Comparison of ENCODE assay signal across 11 cellular contexts in the genomic region with DNA sequence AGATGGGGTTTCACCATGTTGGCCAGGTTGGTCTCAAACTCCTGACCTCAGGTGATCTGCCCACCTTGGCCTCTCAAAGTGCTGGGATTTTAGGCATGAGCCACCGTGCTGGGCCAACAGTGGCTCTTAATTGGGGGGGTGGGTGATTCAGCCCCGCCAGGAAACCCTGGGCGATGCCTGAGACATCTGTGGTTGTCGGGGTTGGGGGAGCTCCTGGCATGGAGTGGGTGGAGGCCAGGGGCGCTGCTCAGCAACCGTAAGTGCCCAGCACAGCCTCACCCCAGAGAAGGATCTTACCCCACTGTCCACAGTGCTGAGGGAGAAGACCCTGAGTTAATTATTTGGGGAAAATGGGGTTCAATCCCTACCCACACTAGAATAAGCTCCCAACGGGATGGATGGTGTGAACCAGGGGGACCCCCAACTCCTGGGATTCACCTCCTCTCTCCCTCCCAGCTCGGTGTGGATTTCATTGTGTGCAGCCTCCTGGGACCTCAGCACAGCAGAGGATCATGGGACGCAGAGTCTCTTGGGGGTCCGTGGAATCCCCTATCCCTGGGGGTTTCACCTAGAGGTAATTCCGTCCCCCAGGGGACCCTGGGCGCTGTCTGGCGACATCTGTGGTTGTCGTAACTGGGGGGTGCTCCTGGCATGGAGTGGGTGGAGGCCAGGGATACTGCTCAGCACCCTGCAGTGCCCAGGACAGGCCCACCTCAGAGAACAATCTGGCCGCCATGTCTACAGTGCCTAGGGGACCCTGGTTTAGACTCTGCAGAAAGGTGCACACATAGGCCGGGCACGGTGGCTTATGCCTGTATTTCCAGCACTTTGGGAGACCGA.
A peak's percentile ranks its signal among the peaks of the same experiment; 100 is the strongest.
DNase-seq lines count a peak whose midpoint lies in the region; ATAC-seq, FAIRE-seq and TF ChIP-seq lines count a peak whose summit lies in the region.
"Had no signal": no experiment of that assay in that cellular context is flagged by ENCODE, and none has a peak within 500 bp of the region (broad histone marks: within the 10 kb centered on the region; RNA-seq: fewer than 3 reads in every experiment).

No MANE protein-coding gene starts in this region.

- H4K20me1 ChIP-seq in H1 (replicated peaks in 1 of 2; ENCODE audit: control insufficient read depth in 1 of 2, insufficient read depth in 2 of 2, low read length in 2 of 2), result no peaks in the 10 kb centered on the region

- no peak overlapping the region for H3K56ac ChIP-seq in H1 (replicated peaks; ENCODE audit: insufficient read length, low read depth, low read length)

- H3K27me3 ChIP-seq in H1 (replicated peaks in 1 of 4; ENCODE audit: control insufficient read depth in 3 of 4, extremely low read depth in 1 of 4, insufficient read depth in 3 of 4, low read length in 3 of 4) (no peaks in the 10 kb centered on the region; a peak in 2 of 7 replicates), transverse colon (no peaks in the 10 kb centered on the region), SJCRH30 (no peaks in the 10 kb centered on the region)

- POLR2A ChIA-PET in activated CD8-positive, alpha-beta T cell treated with anti-CD3 and anti-CD28 coated beads, Interleukin-2, amount 10 ng/mL, durations not matched to agents 7 days and 5 days (lab: Charles Lee), result interaction anchor here (0.7 kb wide), 1 partner anchor 69 kb away, joined by 3 read pairs; the partner anchor contains the start of gene GADD45B
- POLR2A ChIA-PET in activated CD8-positive, alpha-beta T cell treated with anti-CD3 and anti-CD28 coated beads for 36 hours (lab: Charles Lee), result interaction anchor here (1.2 to 4.2 kb wide), 4 partner anchors 11 to 76 kb away, joined by 3 to 29 read pairs (median 9); partner anchors contain the start of gene GADD45B
- POLR2A ChIA-PET in H1 (lab: Charles Lee; ENCODE audit: partially characterized antibody), result interaction anchor here (1.1 to 5.8 kb wide), 6 partner anchors 10 to 68 kb away, joined by 3 to 98 read pairs (median 4); partner anchors contain the start of gene GADD45B

- H2BK20ac ChIP-seq in H1 (ENCODE audit: low read length), result peak overlapping the region; percentile 32; the same call in 1 of the 2 replicates

- H3K79me1 ChIP-seq in H1 (ENCODE audit: low read depth, low read length), result no peaks in the 10 kb centered on the region

- TF ChIP-seq POLR2A in H1 (IDR thresholded peaks at IDR 0.05; ENCODE audit: control extremely low read depth in 1 of 2, low read depth in 2 of 2, low read length in 2 of 2) (no peak), transverse colon (IDR thresholded peaks at IDR 0.05) (no peak)

- no peak for DNase-seq in activated CD8-positive, alpha-beta T cell treated with anti-CD3 and anti-CD28 coated beads, Interleukin-2, amount 10 ng/mL, durations not matched to agents 7 days and 5 days
- no peak for DNase-seq in activated CD8-positive, alpha-beta T cell treated with anti-CD3 and anti-CD28 coated beads for 36 hours
- DNase-seq in H1 (ENCODE audit: low read depth in 1 of 2, low spot score in 2 of 2), result no peak
- DNase-seq in natural killer cell treated with Interleukin-12 subunit alpha and Interleukin-12 subunit beta and Interleukin-15 and Interleukin-18, amount 100 ng/mL, for 72 hours (ENCODE audit: low spot score), result no peak
- DNase-seq in transverse colon, result no peak
- no peak for DNase-seq in SJCRH30
- DNase-seq in NCI-H2196 (lab: John Stamatoyannopoulos, UW; ENCODE audit: unreplicated experiment), result no peak
- DNase-seq: activated gamma-delta T cell, NCI-H774 had no signal

- H3K4me3 ChIP-seq in H1 (ENCODE audit: extremely low read depth in 1 of 4, insufficient read depth in 2 of 4, low read depth in 3 of 4, low read length in 4 of 4), result no peak overlapping the region
- no peak overlapping the region for H3K4me3 ChIP-seq in transverse colon
- H3K4me3 ChIP-seq in SJCRH30, result no peak overlapping the region

- H3K36me3 ChIP-seq in H1 (ENCODE audit: control insufficient read depth in 2 of 4, insufficient read depth in 4 of 4, low read length in 3 of 4) (no peaks in the 10 kb centered on the region), transverse colon (no peaks in the 10 kb centered on the region), SJCRH30 (no peaks in the 10 kb centered on the region)

- TF ChIP-seq EP300 in H1 (IDR thresholded peaks at IDR 0.05; ENCODE audit: borderline replicate concordance in 1 of 2, low read depth in 2 of 2, low read length in 2 of 2) (no peak), transverse colon (IDR thresholded peaks at IDR 0.05; ENCODE audit: low read depth) (no peak)

- H2AK5ac ChIP-seq in H1 (ENCODE audit: low read depth, low read length), result peak overlapping the region; percentile 65; the same call in 1 of the 2 replicates

- H3K4me3 Mint-ChIP-seq in activated CD8-positive, alpha-beta T cell treated with anti-CD3 and anti-CD28 coated beads, Interleukin-2, amount 10 ng/mL, durations not matched to agents 7 days and 5 days, result no peak overlapping the region
- H3K4me3 Mint-ChIP-seq in activated CD8-positive, alpha-beta T cell treated with anti-CD3 and anti-CD28 coated beads for 36 hours, result no peak overlapping the region
- H3K4me3 Mint-ChIP-seq in natural killer cell treated with Interleukin-12 subunit alpha and Interleukin-12 subunit beta and Interleukin-15 and Interleukin-18, amount 100 ng/mL, for 72 hours, result peak overlapping the region; percentile 25

- H3K4me2 ChIP-seq in H1 (ENCODE audit: insufficient read depth in 1 of 2, low read depth in 2 of 2, low read length in 2 of 2), result no peak overlapping the region

- no peak overlapping the region for H3K23ac ChIP-seq in H1 (ENCODE audit: insufficient read length)

- H3K27ac Mint-ChIP-seq in activated CD8-positive, alpha-beta T cell treated with anti-CD3 and anti-CD28 coated beads, Interleukin-2, amount 10 ng/mL, durations not matched to agents 7 days and 5 days, result peak overlapping the region; percentile 52
- no peak overlapping the region for H3K27ac Mint-ChIP-seq in activated CD8-positive, alpha-beta T cell treated with anti-CD3 and anti-CD28 coated beads for 36 hours
- peak overlapping the region; percentile 66 to 79 for H3K27ac Mint-ChIP-seq in natural killer cell treated with Interleukin-12 subunit alpha and Interleukin-12 subunit beta and Interleukin-15 and Interleukin-18, amount 100 ng/mL, for 72 hours

- H2BK15ac ChIP-seq in H1 (ENCODE audit: low read length), result no peak overlapping the region

- H4K5ac ChIP-seq in H1 (ENCODE audit: insufficient read length, low read depth, low read length), result no peak overlapping the region

- H2BK120ac ChIP-seq in H1 (replicated peaks; ENCODE audit: low read depth, low read length), result no peak overlapping the region

- H3K14ac ChIP-seq in H1 (ENCODE audit: insufficient read length), result no peak overlapping the region

- H3K79me2 ChIP-seq in H1 (ENCODE audit: control insufficient read depth in 1 of 2, insufficient read depth in 2 of 2, low read length in 2 of 2), result no peaks in the 10 kb centered on the region

- no peak overlapping the region for H3K9ac ChIP-seq in H1 (replicated peaks in 1 of 4; ENCODE audit: extremely low read depth in 1 of 4, low read depth in 3 of 4, low read length in 3 of 4)

- peak overlapping the region; percentile 27; the same call in 1 of the 2 replicates for H2BK12ac ChIP-seq in H1 (ENCODE audit: low read depth, low read length)

- no peaks in the 10 kb centered on the region; a peak in 1 of 4 replicates for H3K9me3 ChIP-seq in H1 (ENCODE audit: insufficient read depth in 2 of 2, low read depth in 1 of 2, low read length in 1 of 2)
- H3K9me3 ChIP-seq in transverse colon, result no peaks in the 10 kb centered on the region
- H3K9me3 ChIP-seq in SJCRH30 (replicated peaks), result no peaks in the 10 kb centered on the region

- no peak for TF ChIP-seq RAD21 in H1 (IDR thresholded peaks at IDR 0.05 in 1 of 2, conservative IDR thresholded peaks at IDR 0.05 in 1 of 2; ENCODE audit: low read depth in 2 of 2, low read length in 2 of 2)

- no peak for ATAC-seq in activated CD8-positive, alpha-beta T cell treated with anti-CD3 and anti-CD28 coated beads, Interleukin-2, amount 10 ng/mL, durations not matched to agents 7 days and 5 days
- no peak for ATAC-seq in activated CD8-positive, alpha-beta T cell treated with anti-CD3 and anti-CD28 coated beads for 36 hours
- ATAC-seq in natural killer cell treated with Interleukin-12 subunit alpha and Interleukin-12 subunit beta and Interleukin-15 and Interleukin-18, amount 100 ng/mL, for 72 hours, result no peak
- ATAC-seq in HG03342 (IDR thresholded peaks at IDR 0.05; ENCODE audit: unreplicated experiment), result no peak

- intact Hi-C loops in activated CD8-positive, alpha-beta T cell treated with anti-CD3 and anti-CD28 coated beads for 36 hours (cut with micrococcal nuclease), result no loop called here
- intact Hi-C loops in transverse colon (cut with DNase I; ENCODE audit: low total_unique reads), result loop anchor here (2.0 to 10.0 kb wide), 3 partner anchors 33 to 68 kb away; partner anchors contain the start of gene GADD45B

- peak overlapping the region; percentile 32; the same call in 1 of the 2 replicates for H3K18ac ChIP-seq in H1 (ENCODE audit: extremely low read depth, low read length)

- no peak overlapping the region for H2BK5ac ChIP-seq in H1 (ENCODE audit: low read depth, low read length)

- no peak overlapping the region for H3K27ac ChIP-seq in H1 (ENCODE audit: low read depth, low read length)
- H3K27ac ChIP-seq in transverse colon, result peak overlapping the region; percentile 89 to 93 (median 90)
- no peak overlapping the region for H3K27ac ChIP-seq in SJCRH30

- H3K36me3 Mint-ChIP-seq in activated CD8-positive, alpha-beta T cell treated with anti-CD3 and anti-CD28 coated beads, Interleukin-2, amount 10 ng/mL, durations not matched to agents 7 days and 5 days (ENCODE audit: low read depth), result no peaks in the 10 kb centered on the region
- H3K36me3 Mint-ChIP-seq in activated CD8-positive, alpha-beta T cell treated with anti-CD3 and anti-CD28 coated beads for 36 hours (ENCODE audit: low read depth), result peaks cover 5% of the 10 kb centered on the region
- H3K36me3 Mint-ChIP-seq in natural killer cell treated with Interleukin-12 subunit alpha and Interleukin-12 subunit beta and Interleukin-15 and Interleukin-18, amount 100 ng/mL, for 72 hours, result no peaks in the 10 kb centered on the region

- H3K4me1 Mint-ChIP-seq in activated CD8-positive, alpha-beta T cell treated with anti-CD3 and anti-CD28 coated beads, Interleukin-2, amount 10 ng/mL, durations not matched to agents 7 days and 5 days (ENCODE audit: low read depth), result peaks cover 45% of the 10 kb centered on the region
- H3K4me1 Mint-ChIP-seq in activated CD8-positive, alpha-beta T cell treated with anti-CD3 and anti-CD28 coated beads for 36 hours (ENCODE audit: low read depth), result peaks cover 19% of the 10 kb centered on the region
- peaks cover 20 to 27% of the 10 kb centered on the region in 2 donors for H3K4me1 Mint-ChIP-seq in natural killer cell treated with Interleukin-12 subunit alpha and Interleukin-12 subunit beta and Interleukin-15 and Interleukin-18, amount 100 ng/mL, for 72 hours (ENCODE audit: low read depth in 2 of 2)

- FAIRE-seq in H1 (lab: Jason Lieb, UNC), result no peak
- FAIRE-seq: A204.1 had no signal

- in situ Hi-C loops in transverse colon (cut with MboI; ENCODE audit: low pct_ligation_motif_present in 1 of 4, low pct_unique_long_range_greater_than_20kb in 1 of 4, low sequenced_read_pairs in 3 of 4), result loop anchor here in 1 of 4 donors (10.0 kb wide), 1 partner anchor 50 kb away; no protein-coding TSS in a partner anchor

- no peaks in the 10 kb centered on the region for H3K9me3 Mint-ChIP-seq in activated CD8-positive, alpha-beta T cell treated with anti-CD3 and anti-CD28 coated beads, Interleukin-2, amount 10 ng/mL, durations not matched to agents 7 days and 5 days (ENCODE audit: insufficient read depth)
- H3K9me3 Mint-ChIP-seq in activated CD8-positive, alpha-beta T cell treated with anti-CD3 and anti-CD28 coated beads for 36 hours, result peaks cover 2% of the 10 kb centered on the region
- no peaks in the 10 kb centered on the region for H3K9me3 Mint-ChIP-seq in natural killer cell treated with Interleukin-12 subunit alpha and Interleukin-12 subunit beta and Interleukin-15 and Interleukin-18, amount 100 ng/mL, for 72 hours

- 92% methylated on average over 17 of the region's 18 CpGs; no CpG with 5 or more reads in 1 of the 2 experiments for WGBS in H1 (ENCODE audit: extremely low coverage in 1 of 2, insufficient coverage in 1 of 2, insufficient read length in 1 of 2, insufficient replicate concordance in 2 of 2, low coverage in 1 of 2, low lambda C conversion rate in 2 of 2, missing lambda C conversion rate in 1 of 2), 2 experiments
- 84% methylated on average over 17 of the region's 18 CpGs; no CpG with 5 or more reads in 1 of the 2 donors for WGBS in transverse colon (ENCODE audit: low coverage in 1 of 2), 2 donors

- H3K23me2 ChIP-seq in H1 (ENCODE audit: low read depth, low read length), result no peaks in the 10 kb centered on the region; the same call in 1 of the 2 replicates

- no peak overlapping the region for H3K4ac ChIP-seq in H1 (replicated peaks; ENCODE audit: insufficient read length, low read depth, low read length)

- H4K91ac ChIP-seq in H1 (replicated peaks; ENCODE audit: insufficient read length, low read length), result no peak overlapping the region

- H3K27me3 Mint-ChIP-seq in activated CD8-positive, alpha-beta T cell treated with anti-CD3 and anti-CD28 coated beads, Interleukin-2, amount 10 ng/mL, durations not matched to agents 7 days and 5 days (ENCODE audit: low read depth), result no peaks in the 10 kb centered on the region
- H3K27me3 Mint-ChIP-seq in activated CD8-positive, alpha-beta T cell treated with anti-CD3 and anti-CD28 coated beads for 36 hours, result no peaks in the 10 kb centered on the region
- no peaks in the 10 kb centered on the region for H3K27me3 Mint-ChIP-seq in natural killer cell treated with Interleukin-12 subunit alpha and Interleukin-12 subunit beta and Interleukin-15 and Interleukin-18, amount 100 ng/mL, for 72 hours

- no peak overlapping the region for H2AFZ ChIP-seq in H1 (ENCODE audit: low read length)

- CTCF ChIA-PET in activated CD8-positive, alpha-beta T cell treated with anti-CD3 and anti-CD28 coated beads, Interleukin-2, amount 10 ng/mL, durations not matched to agents 7 days and 5 days (lab: Charles Lee), result interaction anchor here (1.8 kb wide), 2 partner anchors 8 to 11 kb away, joined by 5 to 16 read pairs; no protein-coding TSS in a partner anchor
- CTCF ChIA-PET in activated CD8-positive, alpha-beta T cell treated with anti-CD3 and anti-CD28 coated beads for 36 hours (lab: Charles Lee), result interaction anchor here (1.2 to 3.0 kb wide), 2 partner anchors 66 to 81 kb away, joined by 3 to 13 read pairs; no protein-coding TSS in a partner anchor
- CTCF ChIA-PET in H1 (lab: Charles Lee; ENCODE audit: partially characterized antibody), result interaction anchor here (0.8 to 3.1 kb wide), 9 partner anchors 10 to 92 kb away, joined by 3 to 24 read pairs (median 4); partner anchors contain the start of gene GADD45B

- no peak for TF ChIP-seq CTCF in activated CD8-positive, alpha-beta T cell treated with anti-CD3 and anti-CD28 coated beads for 36 hours (IDR thresholded peaks at IDR 0.05)
- TF ChIP-seq CTCF in H1 (IDR thresholded peaks at IDR 0.05; ENCODE audit: control extremely low read depth in 1 of 3, insufficient read depth in 1 of 3, low read depth in 1 of 3, low read length in 3 of 3) (no peak), transverse colon (IDR thresholded peaks at IDR 0.05) (no peak)

- H3K4me1 ChIP-seq in H1 (replicated peaks in 1 of 4; ENCODE audit: control insufficient read depth in 3 of 4, insufficient read depth in 4 of 4, low read length in 3 of 4), result peaks cover 3 to 22% (median 18%) of the 10 kb centered on the region in 4 experiments
- peaks cover 42 to 79% (median 59%) of the 10 kb centered on the region in 4 donors for H3K4me1 ChIP-seq in transverse colon
- peaks cover 30% of the 10 kb centered on the region for H3K4me1 ChIP-seq in SJCRH30

- no peak overlapping the region for H4K8ac ChIP-seq in H1 (ENCODE audit: extremely low read depth, insufficient read depth, low read length)

Comparison
In these comparisons a context has a peak if more than half of its experiments do, and no peak if none do; other contexts are left out.
1. H3K27ac ChIP-seq: peak in transverse colon (4 of 4); none in H1 (single experiment) and SJCRH30 (single experiment).